1 cellular context compared by ENCODE assay signal in genomic region chr1:44819257-44819593, GRCh38.
TF ChIP-seq lines count a peak whose summit lies in the region.

No MANE protein-coding gene starts in this region.

TF ChIP-seq in K562, 482 proteins besides CTCF, POLR2A, EP300 and RAD21 (continues in another document):
- TF ChIP-seq ZFP36 (IDR thresholded peaks at IDR 0.05; ENCODE audit: low read depth, low read length, partially characterized antibody) (no peak), NONO (IDR thresholded peaks at IDR 0.05; ENCODE audit: low read depth in 2 of 2, low read length in 1 of 2) (peak in 1 of 2 experiments; percentile 97; a peak in 2 of 4 replicates), DPF2 (IDR thresholded peaks at IDR 0.05) (peak; percentile 48; the same call in 1 of the 2 replicates), SNAPC5 (CRISPR knock-in tag; IDR thresholded peaks at IDR 0.05) (no peak), NR4A1 (CRISPR knock-in tag; IDR thresholded peaks at IDR 0.05) (no peak), NR4A1 (tag; IDR thresholded peaks at IDR 0.05) (no peak), KDM2B (CRISPR knock-in tag; IDR thresholded peaks at IDR 0.05) (no peak), KAT7 (CRISPR knock-in tag; IDR thresholded peaks at IDR 0.05; ENCODE audit: borderline replicate concordance) (peak; percentile 47; the same call in 1 of the 2 replicates), SREBF2 (CRISPR knock-in tag; IDR thresholded peaks at IDR 0.05) (no peak), ZNF23 (CRISPR knock-in tag; IDR thresholded peaks at IDR 0.05) (no peak), SIN3A (IDR thresholded peaks at IDR 0.05; ENCODE audit: borderline replicate concordance in 2 of 2, control insufficient read depth in 1 of 2, low read depth in 2 of 2, low read length in 2 of 2) (peak in 1 of 2 experiments; percentile 18; a peak in 1 of 4 replicates), SMAD3 (CRISPR knock-in tag; conservative IDR thresholded peaks at IDR 0.05) (no peak), DIDO1 (tag; IDR thresholded peaks at IDR 0.05; ENCODE audit: low read depth) (peak; percentile 12; the same call in 1 of the 2 replicates), NFIX (CRISPR knock-in tag; IDR thresholded peaks at IDR 0.05; ENCODE audit: low read depth) (no peak), ZBTB1 (CRISPR knock-in tag; IDR thresholded peaks at IDR 0.05; ENCODE audit: borderline replicate concordance, low read depth) (0 out of 2 replicates have a peak, but pooled peaks have one; percentile 45), ZC3H8 (IDR thresholded peaks at IDR 0.05) (no peak), ZEB2 (IDR thresholded peaks at IDR 0.05) (no peak), MXD1 (CRISPR knock-in tag; IDR thresholded peaks at IDR 0.05; ENCODE audit: borderline replicate concordance, poor library complexity, severe bottlenecking) (no peak), JUND (IDR thresholded peaks at IDR 0.05; ENCODE audit: borderline replicate concordance, low read depth, low read length) (no peak), JUND (tag; IDR thresholded peaks at IDR 0.05; ENCODE audit: borderline replicate concordance, low read depth, low read length) (no peak), AFF1 (IDR thresholded peaks at IDR 0.05; ENCODE audit: low read depth in 1 of 2, partially characterized antibody in 2 of 2) (no peak), AFF4 (CRISPR knock-in tag; IDR thresholded peaks at IDR 0.05) (no peak), SMAD1 (IDR thresholded peaks at IDR 0.05; ENCODE audit: low read depth, low read length, partially characterized antibody) (no peak), HIVEP1 (CRISPR knock-in tag; IDR thresholded peaks at IDR 0.05) (no peak), SLC30A9 (CRISPR knock-in tag; IDR thresholded peaks at IDR 0.05) (no peak), TEAD1 (CRISPR knock-in tag; IDR thresholded peaks at IDR 0.05) (0 out of 4 replicates have a peak, but pooled peaks of 1 of the 2 experiments have one; percentile 3)
- TF ChIP-seq, protein P1, sequence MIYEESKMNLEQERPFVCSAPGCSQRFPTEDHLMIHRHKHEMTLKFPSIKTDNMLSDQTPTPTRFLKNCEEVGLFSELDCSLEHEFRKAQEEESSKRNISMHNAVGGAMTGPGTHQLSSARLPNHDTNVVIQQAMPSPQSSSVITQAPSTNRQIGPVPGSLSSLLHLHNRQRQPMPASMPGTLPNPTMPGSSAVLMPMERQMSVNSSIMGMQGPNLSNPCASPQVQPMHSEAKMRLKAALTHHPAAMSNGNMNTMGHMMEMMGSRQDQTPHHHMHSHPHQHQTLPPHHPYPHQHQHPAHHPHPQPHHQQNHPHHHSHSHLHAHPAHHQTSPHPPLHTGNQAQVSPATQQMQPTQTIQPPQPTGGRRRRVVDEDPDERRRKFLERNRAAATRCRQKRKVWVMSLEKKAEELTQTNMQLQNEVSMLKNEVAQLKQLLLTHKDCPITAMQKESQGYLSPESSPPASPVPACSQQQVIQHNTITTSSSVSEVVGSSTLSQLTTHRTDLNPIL (CRISPR knock-in tag; IDR thresholded peaks at IDR 0.05), result no peak
- TF ChIP-seq, protein P2, sequence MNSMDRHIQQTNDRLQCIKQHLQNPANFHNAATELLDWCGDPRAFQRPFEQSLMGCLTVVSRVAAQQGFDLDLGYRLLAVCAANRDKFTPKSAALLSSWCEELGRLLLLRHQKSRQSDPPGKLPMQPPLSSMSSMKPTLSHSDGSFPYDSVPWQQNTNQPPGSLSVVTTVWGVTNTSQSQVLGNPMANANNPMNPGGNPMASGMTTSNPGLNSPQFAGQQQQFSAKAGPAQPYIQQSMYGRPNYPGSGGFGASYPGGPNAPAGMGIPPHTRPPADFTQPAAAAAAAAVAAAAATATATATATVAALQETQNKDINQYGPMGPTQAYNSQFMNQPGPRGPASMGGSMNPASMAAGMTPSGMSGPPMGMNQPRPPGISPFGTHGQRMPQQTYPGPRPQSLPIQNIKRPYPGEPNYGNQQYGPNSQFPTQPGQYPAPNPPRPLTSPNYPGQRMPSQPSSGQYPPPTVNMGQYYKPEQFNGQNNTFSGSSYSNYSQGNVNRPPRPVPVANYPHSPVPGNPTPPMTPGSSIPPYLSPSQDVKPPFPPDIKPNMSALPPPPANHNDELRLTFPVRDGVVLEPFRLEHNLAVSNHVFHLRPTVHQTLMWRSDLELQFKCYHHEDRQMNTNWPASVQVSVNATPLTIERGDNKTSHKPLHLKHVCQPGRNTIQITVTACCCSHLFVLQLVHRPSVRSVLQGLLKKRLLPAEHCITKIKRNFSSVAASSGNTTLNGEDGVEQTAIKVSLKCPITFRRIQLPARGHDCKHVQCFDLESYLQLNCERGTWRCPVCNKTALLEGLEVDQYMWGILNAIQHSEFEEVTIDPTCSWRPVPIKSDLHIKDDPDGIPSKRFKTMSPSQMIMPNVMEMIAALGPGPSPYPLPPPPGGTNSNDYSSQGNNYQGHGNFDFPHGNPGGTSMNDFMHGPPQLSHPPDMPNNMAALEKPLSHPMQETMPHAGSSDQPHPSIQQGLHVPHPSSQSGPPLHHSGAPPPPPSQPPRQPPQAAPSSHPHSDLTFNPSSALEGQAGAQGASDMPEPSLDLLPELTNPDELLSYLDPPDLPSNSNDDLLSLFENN (IDR thresholded peaks at IDR 0.05; ENCODE audit: low read depth in 2 of 2, low read length in 2 of 2), result no peak
- TF ChIP-seq, protein P3, sequence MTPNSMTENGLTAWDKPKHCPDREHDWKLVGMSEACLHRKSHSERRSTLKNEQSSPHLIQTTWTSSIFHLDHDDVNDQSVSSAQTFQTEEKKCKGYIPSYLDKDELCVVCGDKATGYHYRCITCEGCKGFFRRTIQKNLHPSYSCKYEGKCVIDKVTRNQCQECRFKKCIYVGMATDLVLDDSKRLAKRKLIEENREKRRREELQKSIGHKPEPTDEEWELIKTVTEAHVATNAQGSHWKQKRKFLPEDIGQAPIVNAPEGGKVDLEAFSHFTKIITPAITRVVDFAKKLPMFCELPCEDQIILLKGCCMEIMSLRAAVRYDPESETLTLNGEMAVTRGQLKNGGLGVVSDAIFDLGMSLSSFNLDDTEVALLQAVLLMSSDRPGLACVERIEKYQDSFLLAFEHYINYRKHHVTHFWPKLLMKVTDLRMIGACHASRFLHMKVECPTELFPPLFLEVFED (CRISPR knock-in tag; conservative IDR thresholded peaks at IDR 0.05), result no peak
- TF ChIP-seq, protein P4, sequence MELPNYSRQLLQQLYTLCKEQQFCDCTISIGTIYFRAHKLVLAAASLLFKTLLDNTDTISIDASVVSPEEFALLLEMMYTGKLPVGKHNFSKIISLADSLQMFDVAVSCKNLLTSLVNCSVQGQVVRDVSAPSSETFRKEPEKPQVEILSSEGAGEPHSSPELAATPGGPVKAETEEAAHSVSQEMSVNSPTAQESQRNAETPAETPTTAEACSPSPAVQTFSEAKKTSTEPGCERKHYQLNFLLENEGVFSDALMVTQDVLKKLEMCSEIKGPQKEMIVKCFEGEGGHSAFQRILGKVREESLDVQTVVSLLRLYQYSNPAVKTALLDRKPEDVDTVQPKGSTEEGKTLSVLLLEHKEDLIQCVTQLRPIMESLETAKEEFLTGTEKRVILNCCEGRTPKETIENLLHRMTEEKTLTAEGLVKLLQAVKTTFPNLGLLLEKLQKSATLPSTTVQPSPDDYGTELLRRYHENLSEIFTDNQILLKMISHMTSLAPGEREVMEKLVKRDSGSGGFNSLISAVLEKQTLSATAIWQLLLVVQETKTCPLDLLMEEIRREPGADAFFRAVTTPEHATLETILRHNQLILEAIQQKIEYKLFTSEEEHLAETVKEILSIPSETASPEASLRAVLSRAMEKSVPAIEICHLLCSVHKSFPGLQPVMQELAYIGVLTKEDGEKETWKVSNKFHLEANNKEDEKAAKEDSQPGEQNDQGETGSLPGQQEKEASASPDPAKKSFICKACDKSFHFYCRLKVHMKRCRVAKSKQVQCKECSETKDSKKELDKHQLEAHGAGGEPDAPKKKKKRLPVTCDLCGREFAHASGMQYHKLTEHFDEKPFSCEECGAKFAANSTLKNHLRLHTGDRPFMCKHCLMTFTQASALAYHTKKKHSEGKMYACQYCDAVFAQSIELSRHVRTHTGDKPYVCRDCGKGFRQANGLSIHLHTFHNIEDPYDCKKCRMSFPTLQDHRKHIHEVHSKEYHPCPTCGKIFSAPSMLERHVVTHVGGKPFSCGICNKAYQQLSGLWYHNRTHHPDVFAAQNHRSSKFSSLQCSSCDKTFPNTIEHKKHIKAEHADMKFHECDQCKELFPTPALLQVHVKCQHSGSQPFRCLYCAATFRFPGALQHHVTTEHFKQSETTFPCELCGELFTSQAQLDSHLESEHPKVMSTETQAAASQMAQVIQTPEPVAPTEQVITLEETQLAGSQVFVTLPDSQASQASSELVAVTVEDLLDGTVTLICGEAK (IDR thresholded peaks at IDR 0.05), result peak; percentile 67; the same call in 1 of the 2 replicates
- TF ChIP-seq, protein P4 (CRISPR knock-in tag; IDR thresholded peaks at IDR 0.05), result no peak
